1 cellular context compared by ENCODE assay signal in genomic region chr17:48100160-48100559, GRCh38.
TF ChIP-seq lines count a peak whose summit lies in the region.

No MANE protein-coding gene starts in this region.

TF ChIP-seq in K562, 482 proteins besides CTCF, POLR2A, EP300 and RAD21:
- TF ChIP-seq ATF3 (IDR thresholded peaks at IDR 0.05) = peak; percentile 34; the same call in 1 of the 2 replicates
- no peak for TF ChIP-seq ATF3 (CRISPR knock-in tag; conservative IDR thresholded peaks at IDR 0.05)
- TF ChIP-seq NRF1 (conservative IDR thresholded peaks at IDR 0.05 in 1 of 2, IDR thresholded peaks at IDR 0.05 in 1 of 2) = no peak
TF ChIP-seq in K562: peak in this region for 1.
